ENCODE assay signal across 17 cellular contexts in the genomic region with DNA sequence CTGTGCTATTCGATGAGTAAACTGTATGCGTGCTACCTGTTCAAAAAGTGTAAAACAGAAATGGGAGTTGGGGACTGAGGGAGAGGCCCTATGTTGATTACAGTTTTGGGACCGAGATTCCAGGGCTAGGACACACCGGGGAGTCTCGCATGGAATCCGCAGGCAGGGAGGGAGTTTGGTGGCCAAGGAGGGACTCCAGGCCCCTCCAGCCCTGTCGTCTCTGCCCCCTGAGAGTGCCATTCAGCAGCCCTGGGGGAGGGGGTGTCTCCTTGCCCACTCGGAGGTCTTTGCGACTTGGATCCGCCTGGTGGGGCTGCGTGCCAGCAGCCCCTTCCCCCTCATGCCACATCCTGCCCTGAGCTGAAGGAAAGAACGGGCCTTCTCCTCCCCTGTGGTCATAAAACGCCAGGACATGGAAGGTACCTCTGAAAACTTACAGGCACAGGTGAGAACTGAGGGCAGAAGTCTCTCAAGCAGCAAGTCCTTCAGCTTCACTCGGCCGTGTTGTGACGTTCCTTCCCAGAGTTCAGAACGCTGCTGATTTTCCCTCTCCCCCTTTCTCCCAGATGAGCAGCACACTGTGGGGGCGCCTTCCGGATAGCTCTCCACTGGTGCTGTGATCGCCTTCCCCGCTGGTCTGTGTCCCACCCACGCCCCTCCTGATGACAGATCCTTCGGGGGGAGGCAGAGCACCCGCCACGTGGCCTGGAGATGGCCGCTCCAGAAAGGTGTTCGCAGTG.
"Had no signal": no experiment of that assay in that cellular context is flagged by ENCODE, and none has a peak within 500 bp of the region (broad histone marks: within the 10 kb centered on the region; RNA-seq: fewer than 3 reads in every experiment).

No MANE protein-coding gene starts in this region.

- H3K36me3 ChIP-seq: ascending aorta, breast epithelium, right lobe of liver had no signal

- H3K36me3 Mint-ChIP-seq: activated naive CD4-positive, alpha-beta T cell treated with anti-CD3 and anti-CD28 coated beads, Interleukin-2, amount 50 U/mL, for 24 hours had no signal

- H3K9me3 ChIP-seq: ascending aorta, breast epithelium, esophagus squamous epithelium, right lobe of liver, tibial artery had no signal

- H3K27ac Mint-ChIP-seq: activated CD4-positive, alpha-beta T cell treated with anti-CD3 and anti-CD28 coated beads, Interleukin-2, amount 10 ng/mL, durations not matched to agents 24 days and 14 days; activated CD8-positive, alpha-beta T cell treated with anti-CD3 and anti-CD28 coated beads for 36 hours; activated naive CD4-positive, alpha-beta T cell treated with anti-CD3 and anti-CD28 coated beads, Interleukin-2, amount 50 U/mL, for 24 hours; activated T-cell treated with anti-CD3 and anti-CD28 coated beads, Interleukin-2, amount 50 U/mL, for 24 hours; stimulated activated naive B cell treated with anti-CD40 and anti-IgM and Interleukin-4, amounts not matched to agents 10 μg/mL and 1 μg/mL and 100 μg/mL, for 72 hours had no signal

- H3K27ac ChIP-seq: ascending aorta, breast epithelium, esophagus squamous epithelium, right lobe of liver, tibial artery had no signal

- H3K9me3 Mint-ChIP-seq: activated CD4-positive, alpha-beta T cell treated with anti-CD3 and anti-CD28 coated beads, Interleukin-2, amount 10 ng/mL, durations not matched to agents 24 days and 14 days; activated CD8-positive, alpha-beta T cell treated with anti-CD3 and anti-CD28 coated beads for 36 hours; activated naive CD4-positive, alpha-beta T cell treated with anti-CD3 and anti-CD28 coated beads, Interleukin-2, amount 50 U/mL, for 24 hours; activated T-cell treated with anti-CD3 and anti-CD28 coated beads, Interleukin-2, amount 50 U/mL, for 24 hours; stimulated activated naive B cell treated with anti-CD40 and anti-IgM and Interleukin-4, amounts not matched to agents 10 μg/mL and 1 μg/mL and 100 μg/mL, for 72 hours had no signal

- H3K4me3 Mint-ChIP-seq: activated CD4-positive, alpha-beta T cell treated with anti-CD3 and anti-CD28 coated beads, Interleukin-2, amount 10 ng/mL, durations not matched to agents 24 days and 14 days; activated CD8-positive, alpha-beta T cell treated with anti-CD3 and anti-CD28 coated beads for 36 hours; activated naive CD4-positive, alpha-beta T cell treated with anti-CD3 and anti-CD28 coated beads, Interleukin-2, amount 50 U/mL, for 24 hours; activated T-cell treated with anti-CD3 and anti-CD28 coated beads, Interleukin-2, amount 50 U/mL, for 24 hours; stimulated activated naive B cell treated with anti-CD40 and anti-IgM and Interleukin-4, amounts not matched to agents 10 μg/mL and 1 μg/mL and 100 μg/mL, for 72 hours had no signal

- H3K4me1 ChIP-seq: ascending aorta, breast epithelium had no signal

- H3K27me3 Mint-ChIP-seq: activated CD4-positive, alpha-beta T cell treated with anti-CD3 and anti-CD28 coated beads, Interleukin-2, amount 10 ng/mL, durations not matched to agents 24 days and 14 days; activated CD8-positive, alpha-beta T cell treated with anti-CD3 and anti-CD28 coated beads for 36 hours; activated naive CD4-positive, alpha-beta T cell treated with anti-CD3 and anti-CD28 coated beads, Interleukin-2, amount 50 U/mL, for 24 hours; activated T-cell treated with anti-CD3 and anti-CD28 coated beads, Interleukin-2, amount 50 U/mL, for 24 hours; stimulated activated naive B cell treated with anti-CD40 and anti-IgM and Interleukin-4, amounts not matched to agents 10 μg/mL and 1 μg/mL and 100 μg/mL, for 72 hours had no signal

- H3K4me3 ChIP-seq: ascending aorta, esophagus squamous epithelium, lung, right lobe of liver, tibial artery had no signal

- DNase-seq: activated CD4-positive, alpha-beta T cell treated with anti-CD3 and anti-CD28 coated beads, Interleukin-2, amount 10 ng/mL, durations not matched to agents 24 days and 14 days; activated CD8-positive, alpha-beta T cell treated with anti-CD3 and anti-CD28 coated beads for 36 hours; activated effector memory CD4-positive, alpha-beta T cell treated with Interleukin-2 at 50 U/mL for 16 hours; activated T-cell treated with anti-CD3 and anti-CD28 coated beads, Interleukin-2, amount 50 U/mL, for 24 hours; cerebellar nuclear complex; effector memory CD4-positive, alpha-beta T cell; esophagus squamous epithelium; left colon; stimulated activated naive B cell treated with anti-CD40 and anti-IgM and Interleukin-4, amounts not matched to agents 10 μg/mL and 1 μg/mL and 100 μg/mL, for 72 hours; T-helper 1 cell; T-helper 9 cell; tibial artery had no signal

- H3K27me3 ChIP-seq: ascending aorta, breast epithelium, esophagus squamous epithelium, right lobe of liver, tibial artery had no signal

- H3K4me1 Mint-ChIP-seq: activated CD4-positive, alpha-beta T cell treated with anti-CD3 and anti-CD28 coated beads, Interleukin-2, amount 10 ng/mL, durations not matched to agents 24 days and 14 days; activated naive CD4-positive, alpha-beta T cell treated with anti-CD3 and anti-CD28 coated beads, Interleukin-2, amount 50 U/mL, for 24 hours; stimulated activated naive B cell treated with anti-CD40 and anti-IgM and Interleukin-4, amounts not matched to agents 10 μg/mL and 1 μg/mL and 100 μg/mL, for 72 hours had no signal
